2 cellular contexts compared by ENCODE assay signal in genomic region chr11:69534166-69534530, GRCh38.
TF ChIP-seq lines count a peak whose summit lies in the region.

No MANE protein-coding gene starts in this region.

TF ChIP-seq in WTC11, 78 proteins besides CTCF, POLR2A, EP300 and RAD21:
- TF ChIP-seq E2F1 (CRISPR knock-in tag; IDR thresholded peaks at IDR 0.05) (no peak), FOXP4 (CRISPR knock-in tag; IDR thresholded peaks at IDR 0.05) (no peak), TEAD1 (CRISPR knock-in tag; IDR thresholded peaks at IDR 0.05) (no peak), PREB (CRISPR knock-in tag; IDR thresholded peaks at IDR 0.05; ENCODE audit: borderline replicate concordance) (no peak), ATF2 (CRISPR knock-in tag; IDR thresholded peaks at IDR 0.05; ENCODE audit: borderline replicate concordance, low read depth) (no peak), JAZF1 (CRISPR knock-in tag; IDR thresholded peaks at IDR 0.05) (no peak), SMAD4 (CRISPR knock-in tag; IDR thresholded peaks at IDR 0.05) (no peak)

TF ChIP-seq in HepG2, 621 proteins besides CTCF, POLR2A, EP300 and RAD21 (continued from another document):
- no peak for TF ChIP-seq THRA (CRISPR knock-in tag; IDR thresholded peaks at IDR 0.05; ENCODE audit: borderline replicate concordance)
- TF ChIP-seq SALL1 (CRISPR knock-in tag; IDR thresholded peaks at IDR 0.05), result no peak
- no peak for TF ChIP-seq ZZZ3 (CRISPR knock-in tag; IDR thresholded peaks at IDR 0.05; ENCODE audit: borderline replicate concordance)
- TF ChIP-seq SOX5 (CRISPR knock-in tag; IDR thresholded peaks at IDR 0.05; ENCODE audit: borderline replicate concordance), result no peak
- no peak for TF ChIP-seq FOXA3 (CRISPR knock-in tag; IDR thresholded peaks at IDR 0.05)
- no peak for TF ChIP-seq PRDM4 (CRISPR knock-in tag; IDR thresholded peaks at IDR 0.05; ENCODE audit: borderline replicate concordance)
